Comparison of ENCODE assay signal across 16 cellular contexts in the genomic region with DNA sequence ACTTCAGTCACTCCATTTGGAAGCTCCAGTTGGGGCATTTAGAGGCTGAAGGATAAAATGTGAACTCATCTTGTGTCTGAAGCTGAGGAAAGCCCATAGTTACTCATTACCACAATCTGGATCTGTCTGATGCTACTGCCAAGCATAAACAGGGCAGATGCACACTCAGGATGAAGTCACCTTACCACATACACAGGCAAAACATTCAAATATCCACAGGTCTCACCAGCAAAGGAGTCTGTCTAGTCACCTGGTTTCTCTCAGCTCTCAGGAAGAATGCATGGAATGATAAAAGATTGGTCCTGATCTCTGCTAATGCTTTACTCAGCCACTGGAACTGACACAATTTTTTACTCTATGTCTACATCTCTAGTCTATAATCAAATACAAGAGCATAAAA. TPM values are rescaled to one million over a fixed set of nuclear protein-coding genes. Genes with fewer than 3 reads are reported as not detected.
DNase-seq lines count a peak whose midpoint lies in the region; ATAC-seq and TF ChIP-seq lines count a peak whose summit lies in the region.
"Had no signal": no experiment of that assay in that cellular context is flagged by ENCODE, and none has a peak within 500 bp of the region (broad histone marks: within the 10 kb centered on the region; RNA-seq: fewer than 3 reads in every experiment).

No MANE protein-coding gene starts in this region.

- intact Hi-C loops in gastrocnemius medialis (cut with DNase I; ENCODE audit: low total_unique reads), result no loop called here

- no peaks in the 10 kb centered on the region for H3K27me3 ChIP-seq in gastrocnemius medialis

- no peak for TF ChIP-seq POLR2A in gastrocnemius medialis (IDR thresholded peaks at IDR 0.05)

- H3K4me1 ChIP-seq in gastrocnemius medialis, result no peaks in the 10 kb centered on the region

- ATAC-seq in GM18907 (IDR thresholded peaks at IDR 0.05; ENCODE audit: unreplicated experiment) (no peak), gastrocnemius medialis (no peak)
- ATAC-seq: left ventricle myocardium superior had no signal

- H3K36me3 ChIP-seq in gastrocnemius medialis, result peaks cover 0 to 24% of the 10 kb centered on the region in 2 donors

- H3K27ac ChIP-seq in gastrocnemius medialis, result no peak overlapping the region
- H3K27ac ChIP-seq: thoracic aorta had no signal

- no peak for TF ChIP-seq CTCF in cardiac fibroblast (IDR thresholded peaks at IDR 0.05; ENCODE audit: low read depth, low read length)
- TF ChIP-seq CTCF in gastrocnemius medialis (IDR thresholded peaks at IDR 0.05 in 4 of 5, conservative IDR thresholded peaks at IDR 0.05 in 1 of 5), result no peak

- in situ Hi-C loops in gastrocnemius medialis (cut with MboI; ENCODE audit: low sequenced_read_pairs in 4 of 4), result no loop called here

- H3K9me3 ChIP-seq in gastrocnemius medialis, result no peaks in the 10 kb centered on the region
- H3K9me3 ChIP-seq: thoracic aorta had no signal

- H3K4me3 ChIP-seq in cardiac fibroblast (replicated peaks in 1 of 2; ENCODE audit: low read depth in 2 of 2, low read length in 2 of 2), result no peak overlapping the region
- no peak overlapping the region for H3K4me3 ChIP-seq in gastrocnemius medialis
- H3K4me3 ChIP-seq: skin epidermis, thoracic aorta had no signal

- peak; percentile 67 for DNase-seq in Daoy (ENCODE audit: low read depth)
- DNase-seq in LoVo (ENCODE audit: low spot score), result peak; percentile 15
- DNase-seq in cardiac fibroblast (ENCODE audit: low read depth in 2 of 2), result peak; percentile 13 to 95
- peak; percentile 18 for DNase-seq in myocyte (ENCODE audit: low read depth)
- DNase-seq in activated CD8-positive, alpha-beta memory T cell treated with anti-CD3 and anti-CD28 coated beads, Interleukin-2, amount 50 U/mL, for 4 hours, result no peak
- no peak for DNase-seq in NCI-H1417 (lab: John Stamatoyannopoulos, UW)
- no peak for DNase-seq in gastrocnemius medialis
- DNase-seq: activated CD4-positive, alpha-beta T cell treated with anti-CD3 and anti-CD28 coated beads, Interleukin-2, amount 50 U/mL, for 48 hours; activated naive CD4-positive, alpha-beta T cell treated with anti-CD3 and anti-CD28 coated beads, Interleukin-2, amount 50 U/mL, for 16 hours; cortex of kidney; left ventricle myocardium superior; NCI-H1048; NCI-H345 had no signal

RNA-seq across cellular contexts. Expression of a gene that starts 13.0 kb away (rescaled TPM):
- 0.97 TPM in 1 of 2 replicates, not detected in the other for total RNA-seq in Daoy (2014; rRNA removed; shearing (Covaris generic))
- 0.13 TPM in 1 of 2 replicates, not detected in the other for total RNA-seq in myocyte
- 0.08 TPM for polyA plus RNA-seq in myocyte (2012)
- total RNA-seq in gastrocnemius medialis, result not detected
- total RNA-seq: left ventricle myocardium superior, thoracic aorta had no signal

RNA-seq across cellular contexts. Expression of a gene that starts 28.6 kb away (rescaled TPM):
- 9.1 and 10.6 TPM in 2 replicates for total RNA-seq in Daoy (2014; rRNA removed; shearing (Covaris generic))
- total RNA-seq in myocyte (14.6 and 20.4 TPM in 2 replicates), gastrocnemius medialis (10 to 100 TPM in 3 of 4 donors, 1 to 10 TPM in 1; 6.0 to 27.3 (median 13.9) TPM)
- polyA plus RNA-seq in myocyte (2012), result 6.1 TPM

RNA-seq across cellular contexts. Expression of a gene that starts 28.6 kb away (rescaled TPM):
- 17.8 and 38.8 TPM in 2 replicates for total RNA-seq in Daoy (2014; rRNA removed; shearing (Covaris generic))
- total RNA-seq in myocyte (38.5 and 44.8 TPM in 2 replicates), gastrocnemius medialis (10 to 100 TPM; 14.0 to 18.7 (median 15.8) TPM)
- 20.6 TPM for polyA plus RNA-seq in myocyte (2012)

Comparison
In these comparisons a context has a peak if more than half of its experiments do, and no peak if none do; other contexts are left out.
1. DNase-seq: peak in Daoy (single experiment), LoVo (single experiment), cardiac fibroblast (2 of 2) and myocyte (single experiment); none in activated CD8-positive, alpha-beta memory T cell treated with anti-CD3 and anti-CD28 coated beads, Interleukin-2, amount 50 U/mL, for 4 hours (single experiment), NCI-H1417 (0 of 3) and gastrocnemius medialis (0 of 2).